ENCODE assay signal across 20 cellular contexts in the genomic region with DNA sequence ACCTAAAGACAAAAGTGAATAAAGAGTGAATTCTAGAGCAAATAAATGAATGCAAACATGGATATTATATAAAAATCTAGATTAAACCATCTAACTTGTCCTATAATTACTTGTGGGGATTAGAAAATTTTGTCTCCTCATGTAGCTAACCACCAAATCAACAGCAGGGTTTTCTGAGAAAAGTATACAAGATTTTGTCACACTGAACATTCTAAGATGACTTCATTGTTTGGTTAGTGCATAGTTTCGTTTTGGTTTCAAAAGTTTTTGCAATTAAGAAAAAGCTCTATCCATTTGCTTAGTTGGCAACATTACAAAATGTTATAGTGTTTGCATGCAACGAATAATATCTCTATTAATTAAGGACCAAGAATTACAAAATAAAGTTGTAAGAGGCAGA.
"Had no signal": no experiment of that assay in that cellular context is flagged by ENCODE, and none has a peak within 500 bp of the region (broad histone marks: within the 10 kb centered on the region; RNA-seq: fewer than 3 reads in every experiment).

No MANE protein-coding gene starts in this region.

- H3K4me1 ChIP-seq: esophagus squamous epithelium, heart left ventricle, spleen, tibial nerve, upper lobe of right lung had no signal

- H3K4me3 Mint-ChIP-seq: dendritic cell treated with granulocyte-macrophage colony-stimulating factor and Interleukin-4, amounts not matched to agents 40 ng/mL and 50 ng/mL, for 4 days; naive thymus-derived CD4-positive, alpha-beta T cell; nephron progenitor cell; stimulated activated memory B cell treated with anti-CD40 and anti-IgM and Interleukin-4, amounts not matched to agents 10 μg/mL and 1 μg/mL and 100 μg/mL, for 72 hours; stimulated activated naive CD8-positive, alpha-beta T cell treated with anti-CD3 and anti-CD28 coated beads, Interleukin-15, Interleukin-2, amounts not matched to agents 100 ng/mL and 50 ng/mL, for 24 hours had no signal

- H3K4me3 ChIP-seq: esophagus squamous epithelium, heart left ventricle, spleen, tibial nerve, upper lobe of right lung, vagina had no signal

- H3K27me3 Mint-ChIP-seq: dendritic cell treated with granulocyte-macrophage colony-stimulating factor and Interleukin-4, amounts not matched to agents 40 ng/mL and 50 ng/mL, for 4 days; stimulated activated memory B cell treated with anti-CD40 and anti-IgM and Interleukin-4, amounts not matched to agents 10 μg/mL and 1 μg/mL and 100 μg/mL, for 72 hours had no signal

- ATAC-seq: heart left ventricle; left colon; naive thymus-derived CD4-positive, alpha-beta T cell; sciatic nerve; stimulated activated memory B cell treated with anti-CD40 and anti-IgM and Interleukin-4, amounts not matched to agents 10 μg/mL and 1 μg/mL and 100 μg/mL, for 72 hours; upper lobe of right lung had no signal

- H3K4me1 Mint-ChIP-seq: nephron progenitor cell; stimulated activated memory B cell treated with anti-CD40 and anti-IgM and Interleukin-4, amounts not matched to agents 10 μg/mL and 1 μg/mL and 100 μg/mL, for 72 hours had no signal

- H3K27ac ChIP-seq: esophagus squamous epithelium, heart left ventricle, neutrophil, spleen, tibial nerve, upper lobe of right lung, vagina had no signal

- H3K36me3 Mint-ChIP-seq: naive thymus-derived CD4-positive, alpha-beta T cell; stimulated activated memory B cell treated with anti-CD40 and anti-IgM and Interleukin-4, amounts not matched to agents 10 μg/mL and 1 μg/mL and 100 μg/mL, for 72 hours had no signal

- H3K9me3 ChIP-seq: esophagus squamous epithelium, heart left ventricle, neutrophil, spleen, tibial nerve, upper lobe of right lung, vagina had no signal

- H3K36me3 ChIP-seq: esophagus squamous epithelium, heart left ventricle, neutrophil, spleen, tibial nerve, upper lobe of right lung, vagina had no signal

- H3K27ac Mint-ChIP-seq: dendritic cell treated with granulocyte-macrophage colony-stimulating factor and Interleukin-4, amounts not matched to agents 40 ng/mL and 50 ng/mL, for 4 days; naive thymus-derived CD4-positive, alpha-beta T cell; nephron progenitor cell; stimulated activated memory B cell treated with anti-CD40 and anti-IgM and Interleukin-4, amounts not matched to agents 10 μg/mL and 1 μg/mL and 100 μg/mL, for 72 hours; stimulated activated naive CD8-positive, alpha-beta T cell treated with anti-CD3 and anti-CD28 coated beads, Interleukin-15, Interleukin-2, amounts not matched to agents 100 ng/mL and 50 ng/mL, for 24 hours had no signal

- H3K27me3 ChIP-seq: esophagus squamous epithelium, heart left ventricle, neutrophil, spleen, tibial nerve, upper lobe of right lung, vagina had no signal

- H3K9me3 Mint-ChIP-seq: dendritic cell treated with granulocyte-macrophage colony-stimulating factor and Interleukin-4, amounts not matched to agents 40 ng/mL and 50 ng/mL, for 4 days; nephron progenitor cell; stimulated activated memory B cell treated with anti-CD40 and anti-IgM and Interleukin-4, amounts not matched to agents 10 μg/mL and 1 μg/mL and 100 μg/mL, for 72 hours; stimulated activated naive CD8-positive, alpha-beta T cell treated with anti-CD3 and anti-CD28 coated beads, Interleukin-15, Interleukin-2, amounts not matched to agents 100 ng/mL and 50 ng/mL, for 24 hours had no signal

- DNase-seq: esophagus squamous epithelium; foreskin melanocyte; heart left ventricle; hippocampal formation; left colon; naive thymus-derived CD4-positive, alpha-beta T cell; nephron progenitor cell; posterior cingulate gyrus; spleen; stimulated activated CD4-positive, alpha-beta T cell treated with anti-CD3 and anti-CD28 coated beads, Interleukin-15, amount 100 ng/mL, for 24 hours; stimulated activated CD4-positive, alpha-beta T cell treated with anti-CD3 and anti-CD28 coated beads, Interleukin-1b, Interleukin-23, amount 100 ng/mL, for 48 hours; stimulated activated CD4-positive, alpha-beta T cell treated with anti-CD3 and anti-CD28 coated beads, Interleukin-4, amount 100 ng/mL, for 24 hours; upper lobe of right lung had no signal
